ENCODE assay signal across 22 cellular contexts in the genomic region with DNA sequence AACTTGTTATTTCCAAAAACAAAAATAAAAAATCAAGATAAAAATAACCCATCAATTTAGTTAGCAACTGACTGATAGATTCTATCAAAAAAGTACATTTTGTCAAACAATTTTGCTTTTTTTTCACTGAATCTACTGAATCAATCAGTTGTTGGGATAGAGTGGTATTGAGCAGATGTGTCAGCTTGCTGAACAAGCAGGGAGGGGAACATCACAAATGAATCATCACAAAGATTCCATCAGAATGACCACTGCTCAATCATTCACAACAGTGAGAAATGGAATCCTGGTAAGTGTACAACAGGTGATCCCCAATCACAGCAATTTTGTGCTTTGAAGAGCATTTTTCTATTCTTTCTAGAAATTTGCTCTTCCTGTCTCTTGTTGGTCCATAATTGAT. TPM values are rescaled to one million over a fixed set of nuclear protein-coding genes. Genes with fewer than 3 reads are reported as not detected.
A peak's percentile ranks its signal among the peaks of the same experiment; 100 is the strongest.
DNase-seq lines count a peak whose midpoint lies in the region; FAIRE-seq and TF ChIP-seq lines count a peak whose summit lies in the region.
"Had no signal": no experiment of that assay in that cellular context is flagged by ENCODE, and none has a peak within 500 bp of the region (broad histone marks: within the 10 kb centered on the region; RNA-seq: fewer than 3 reads in every experiment).

No MANE protein-coding gene starts in this region.

- H3K27me3 Mint-ChIP-seq in T-helper 2 cell treated with Interferon-gamma antibody and Interleukin-4, amounts not matched to agents 5 μg/mL and 100 μg/mL, for 36 hours (ENCODE audit: low read depth), result peaks cover 4% of the 10 kb centered on the region

- H3K36me3 Mint-ChIP-seq in T-helper 2 cell treated with Interferon-gamma antibody and Interleukin-4, amounts not matched to agents 5 μg/mL and 100 μg/mL, for 36 hours (ENCODE audit: low read depth), result no peaks in the 10 kb centered on the region
- H3K36me3 Mint-ChIP-seq: CD8-positive, alpha-beta T cell had no signal

- H3K27ac ChIP-seq in keratinocyte (ENCODE audit: control insufficient read depth, insufficient read depth, low read length) (no peak overlapping the region), esophagus squamous epithelium (no peak overlapping the region)
- H3K27ac ChIP-seq: BLaER1 treated with 17β-estradiol and CSF1 and Interleukin-3, amounts not matched to agents 10 nM and 100 nM; SK-N-MC had no signal

- H3K4me1 ChIP-seq in keratinocyte (ENCODE audit: control insufficient read depth, extremely low read depth, insufficient read depth, low read length), result no peaks in the 10 kb centered on the region
- no peaks in the 10 kb centered on the region for H3K4me1 ChIP-seq in esophagus squamous epithelium

- no peak overlapping the region for H3K4me2 ChIP-seq in keratinocyte (ENCODE audit: control insufficient read depth, extremely low read depth, insufficient read depth, low read depth, low read length)
- H3K4me2 ChIP-seq: BLaER1 treated with 17β-estradiol and CSF1 and Interleukin-3, amounts not matched to agents 10 nM and 100 nM had no signal

- H3K9me1 ChIP-seq in keratinocyte (ENCODE audit: control insufficient read depth, extremely low read depth, insufficient read depth, low read length), result no peaks in the 10 kb centered on the region

- FAIRE-seq in bronchial epithelial cell (lab: Jason Lieb, UNC), result no peak
- peak; percentile 52 for FAIRE-seq in keratinocyte (lab: Jason Lieb, UNC)
- FAIRE-seq: GM19239, H54 had no signal

- dilution Hi-C loops in keratinocyte (cut with MboI; ENCODE audit: extremely low pct_ligation_motif_present, low sequenced_read_pairs), result no loop called here

- no peaks in the 10 kb centered on the region for H3K4me1 Mint-ChIP-seq in T-helper 2 cell treated with Interferon-gamma antibody and Interleukin-4, amounts not matched to agents 5 μg/mL and 100 μg/mL, for 36 hours (ENCODE audit: low read depth)

- no peaks in the 10 kb centered on the region for H3K36me3 ChIP-seq in bronchial epithelial cell (ENCODE audit: control insufficient read depth, insufficient read depth, low read length)
- H3K36me3 ChIP-seq in keratinocyte (ENCODE audit: control insufficient read depth in 2 of 2, extremely low read depth in 1 of 2, insufficient read depth in 2 of 2, low read length in 2 of 2), result no peaks in the 10 kb centered on the region
- H3K36me3 ChIP-seq in esophagus squamous epithelium, result no peaks in the 10 kb centered on the region
- H3K36me3 ChIP-seq: BLaER1 treated with 17β-estradiol and CSF1 and Interleukin-3, amounts not matched to agents 10 nM and 100 nM; MG63 had no signal

- DNase-seq in M059J (ENCODE audit: low read depth), result peak; percentile 11
- peak; percentile 79 for DNase-seq in bronchial epithelial cell (ENCODE audit: low read depth)
- no peak for DNase-seq in keratinocyte (ENCODE audit: low read depth, low spot score)
- DNase-seq in NCI-H2171 (lab: John Stamatoyannopoulos, UW), result no peak
- DNase-seq in cerebellar nuclear complex (lab: John Stamatoyannopoulos, UW), result no peak
- DNase-seq in esophagus squamous epithelium (lab: John Stamatoyannopoulos, UW), result no peak
- no peak for DNase-seq in T-helper 2 cell treated with Interferon-gamma antibody and Interleukin-4, amounts not matched to agents 5 μg/mL and 100 μg/mL, for 36 hours (ENCODE audit: low spot score)
- DNase-seq: CD8-positive, alpha-beta T cell; DMS153; GDM1; Karpas-422; MG63; NCI-H1417; NCI-H187; NCI-H446 treated with DMSO at 0.1 percent for 48 hours; NCI-H526 treated with DMSO at 0.1 percent for 48 hours; OCI-M1; SHP77 treated with DMSO at 0.1 percent for 48 hours had no signal

- no peak overlapping the region for H2AFZ ChIP-seq in keratinocyte (ENCODE audit: control insufficient read depth, low read length)

- no peaks in the 10 kb centered on the region for H3K9me3 Mint-ChIP-seq in T-helper 2 cell treated with Interferon-gamma antibody and Interleukin-4, amounts not matched to agents 5 μg/mL and 100 μg/mL, for 36 hours
- H3K9me3 Mint-ChIP-seq: CD8-positive, alpha-beta T cell had no signal

- H3K9ac ChIP-seq in keratinocyte (ENCODE audit: control insufficient read depth, extremely low read depth, insufficient read depth, low read length), result no peak overlapping the region
- H3K9ac ChIP-seq: BLaER1 treated with 17β-estradiol and CSF1 and Interleukin-3, amounts not matched to agents 10 nM and 100 nM had no signal

- no peak overlapping the region for H3K27ac Mint-ChIP-seq in T-helper 2 cell treated with Interferon-gamma antibody and Interleukin-4, amounts not matched to agents 5 μg/mL and 100 μg/mL, for 36 hours
- H3K27ac Mint-ChIP-seq: CD8-positive, alpha-beta T cell had no signal

- H3K9me3 ChIP-seq in keratinocyte (ENCODE audit: control insufficient read depth, low read depth, low read length) (no peaks in the 10 kb centered on the region), esophagus squamous epithelium (no peaks in the 10 kb centered on the region)
- H3K9me3 ChIP-seq: MG63 had no signal

- no peaks in the 10 kb centered on the region for H4K20me1 ChIP-seq in keratinocyte (ENCODE audit: control insufficient read depth, extremely low read depth, insufficient read depth, low read length)
- H4K20me1 ChIP-seq: BLaER1 treated with 17β-estradiol and CSF1 and Interleukin-3, amounts not matched to agents 10 nM and 100 nM had no signal

- peaks cover 2% of the 10 kb centered on the region for H3K27me3 ChIP-seq in bronchial epithelial cell (ENCODE audit: control insufficient read depth, insufficient read depth, low read length)
- H3K27me3 ChIP-seq in keratinocyte (ENCODE audit: control insufficient read depth, extremely low read depth, insufficient read depth, low read length), result no peaks in the 10 kb centered on the region
- H3K27me3 ChIP-seq in esophagus squamous epithelium, result no peaks in the 10 kb centered on the region
- H3K27me3 ChIP-seq: BLaER1 treated with 17β-estradiol and CSF1 and Interleukin-3, amounts not matched to agents 10 nM and 100 nM; MG63 had no signal

- H3K4me3 Mint-ChIP-seq in T-helper 2 cell treated with Interferon-gamma antibody and Interleukin-4, amounts not matched to agents 5 μg/mL and 100 μg/mL, for 36 hours, result no peak overlapping the region
- H3K4me3 Mint-ChIP-seq: CD8-positive, alpha-beta T cell had no signal

- no peak for TF ChIP-seq POLR2A in esophagus squamous epithelium (IDR thresholded peaks at IDR 0.05)

- H3K4me3 ChIP-seq in bronchial epithelial cell (ENCODE audit: low read depth, low read length), result no peak overlapping the region
- H3K4me3 ChIP-seq in keratinocyte (ENCODE audit: control insufficient read depth in 2 of 3, extremely low read depth in 1 of 3, insufficient read depth in 2 of 3, low read depth in 1 of 3, low read length in 3 of 3), result no peak overlapping the region
- no peak overlapping the region for H3K4me3 ChIP-seq in esophagus squamous epithelium
- H3K4me3 ChIP-seq: BLaER1 treated with 17β-estradiol and CSF1 and Interleukin-3, amounts not matched to agents 10 nM and 100 nM; MG63; SK-N-MC had no signal

- no peaks in the 10 kb centered on the region for H3K79me2 ChIP-seq in keratinocyte (ENCODE audit: control insufficient read depth, insufficient read depth, low read length)

- intact Hi-C loops in esophagus squamous epithelium (cut with DNase I), result no loop called here

- TF ChIP-seq CTCF in bronchial epithelial cell (IDR thresholded peaks at IDR 0.05; ENCODE audit: insufficient read depth, low read length, severe bottlenecking) (no peak), keratinocyte (optimal IDR thresholded peaks at IDR 0.05 in 1 of 3, IDR thresholded peaks at IDR 0.05 in 1 of 3, conservative IDR thresholded peaks at IDR 0.05 in 1 of 3; ENCODE audit: extremely low read depth in 1 of 3, insufficient read depth in 2 of 3, low read length in 3 of 3) (no peak), esophagus squamous epithelium (IDR thresholded peaks at IDR 0.05) (no peak)

RNA-seq across cellular contexts. Expression of a gene that starts 12.3 kb away (rescaled TPM):
- total RNA-seq in M059J (2014; rRNA removed; shearing (Covaris generic)), result 0.07 TPM in 1 of 2 replicates, not detected in the other
- total RNA-seq in bronchial epithelial cell, result not detected in 2 replicates
- 0.03 TPM in 1 of 3 replicates, not detected in the others for polyA plus RNA-seq in keratinocyte
- polyA plus RNA-seq in keratinocyte (2011; ENCODE audit: low read depth), result not detected
- not detected in 2 replicates for polyA plus RNA-seq in keratinocyte (2011; cell fraction: cytosol; rRNA removed)
- 0.03 and 0.08 TPM in 2 replicates for polyA plus RNA-seq in keratinocyte (2011; cell fraction: nucleus; rRNA removed)
- polyA plus RNA-seq in keratinocyte (2012; ENCODE audit: low replicate concordance), result 0.03 TPM in 1 of 2 replicates, not detected in the other
- polyA minus RNA-seq in keratinocyte, result not detected in 3 replicates
- polyA minus RNA-seq in keratinocyte (2011; cell fraction: cytosol; rRNA and poly(A)+ RNA removed), result not detected
- not detected in 2 replicates for polyA minus RNA-seq in keratinocyte (2011; cell fraction: nucleus; rRNA and poly(A)+ RNA removed)
- total RNA-seq in esophagus squamous epithelium, result not detected
- total RNA-seq: CD8-positive, alpha-beta T cell had no signal

Comparison
In these comparisons a context has a peak if more than half of its experiments do, and no peak if none do; other contexts are left out.
1. DNase-seq: peak in M059J (single experiment) and bronchial epithelial cell (single experiment); none in keratinocyte (single experiment), NCI-H2171 (single experiment), cerebellar nuclear complex (0 of 2), esophagus squamous epithelium (single experiment) and T-helper 2 cell treated with Interferon-gamma antibody and Interleukin-4, amounts not matched to agents 5 μg/mL and 100 μg/mL, for 36 hours (single experiment).